ENCODE assay signal across 12 cellular contexts in genomic region chr2:36489296-36489695, GRCh38.
DNase-seq lines count a peak whose midpoint lies in the region; ATAC-seq and TF ChIP-seq lines count a peak whose summit lies in the region.
"Had no signal": no experiment of that assay in that cellular context is flagged by ENCODE, and none has a peak within 500 bp of the region (broad histone marks: within the 10 kb centered on the region; RNA-seq: fewer than 3 reads in every experiment).

No MANE protein-coding gene starts in this region.

- H3F3A ChIP-seq in PC-3 (ENCODE audit: low read length, unreplicated experiment): no peaks in the 10 kb centered on the region

- no peaks in the 10 kb centered on the region for H3K9me2 ChIP-seq in PC-3 (replicated peaks; ENCODE audit: low read length)

- no peak for TF ChIP-seq POLR2A in esophagus muscularis mucosa (IDR thresholded peaks at IDR 0.05; ENCODE audit: low read depth)

- H3K27me3 ChIP-seq in PC-3 (ENCODE audit: low read length) (no peaks in the 10 kb centered on the region), esophagus muscularis mucosa (no peaks in the 10 kb centered on the region), rectal smooth muscle tissue (ENCODE audit: control insufficient read depth, insufficient read depth, low read length) (no peaks in the 10 kb centered on the region), psoas muscle (ENCODE audit: insufficient read depth in 3 of 3, low read length in 2 of 3) (no peaks in the 10 kb centered on the region)

- H3K4me3 ChIP-seq in PC-3 (ENCODE audit: low read length): no peak overlapping the region
- H3K4me3 ChIP-seq in esophagus muscularis mucosa: no peak overlapping the region
- no peak overlapping the region for H3K4me3 ChIP-seq in rectal smooth muscle tissue (ENCODE audit: low read length)
- H3K4me3 ChIP-seq in psoas muscle: no peak overlapping the region
- H3K4me3 ChIP-seq: cardiac muscle cell, GM12878, PC-9 had no signal

- no peak overlapping the region for H3K4me2 ChIP-seq in PC-3 (ENCODE audit: low read length)
- H3K4me2 ChIP-seq: PC-9 had no signal

- H3K79me2 ChIP-seq in PC-3 (ENCODE audit: low read length): peaks cover 27% of the 10 kb centered on the region

- H3K4me1 ChIP-seq in PC-3 (ENCODE audit: insufficient read depth, low read length) (peaks cover 51% of the 10 kb centered on the region), esophagus muscularis mucosa (peaks cover 60 to 98% (median 89%) of the 10 kb centered on the region in 4 donors), rectal smooth muscle tissue (ENCODE audit: control insufficient read depth, insufficient read depth, low read length) (peaks cover 40% of the 10 kb centered on the region), psoas muscle (peaks cover 68% of the 10 kb centered on the region)

- TF ChIP-seq CTCF in PC-3 (conservative IDR thresholded peaks at IDR 0.05; ENCODE audit: low read depth, low read length) (no peak), esophagus muscularis mucosa (IDR thresholded peaks at IDR 0.05) (no peak), psoas muscle (IDR thresholded peaks at IDR 0.05) (no peak)

- H3K36me3 ChIP-seq in PC-3 (ENCODE audit: low read depth, low read length) (peaks cover 6% of the 10 kb centered on the region; the same call in 1 of the 2 replicates), esophagus muscularis mucosa (peaks cover 0 to 12% (median 4%) of the 10 kb centered on the region in 4 donors), rectal smooth muscle tissue (ENCODE audit: control insufficient read depth, insufficient read depth, low read length) (no peaks in the 10 kb centered on the region), psoas muscle (ENCODE audit: insufficient read depth in 1 of 2, low read depth in 1 of 2) (peaks cover 0 to 4% of the 10 kb centered on the region in 2 donors)
- H3K36me3 ChIP-seq: cardiac muscle cell had no signal

- ATAC-seq in PC-3 (peak; percentile 12; the same call in 1 of the 2 replicates), psoas muscle (no peak)
- ATAC-seq: GM12878, right cardiac atrium had no signal

- BruUV-seq in PC-3 (replicated peaks; lab: Mats Ljungman, UMichigan): no TSS peak

- no peak overlapping the region for H3K9ac ChIP-seq in PC-3 (ENCODE audit: low read length)
- no peak overlapping the region for H3K9ac ChIP-seq in rectal smooth muscle tissue (ENCODE audit: low read length)

- POLR2A ChIA-PET in PC-3 (lab: Charles Lee; ENCODE audit: unreplicated experiment): no interaction called here

- peak; percentile 70 for DNase-seq in AG20443 (ENCODE audit: low spot score)
- peak; percentile 43 for DNase-seq in PC-3
- DNase-seq in esophagus muscularis mucosa (ENCODE audit: extremely low spot score): no peak
- no peak for DNase-seq in HT-29 (ENCODE audit: low spot score)
- DNase-seq in psoas muscle: no peak
- DNase-seq in SIG-M5 treated with dmso at 0.1 percent for 504 hours (lab: John Stamatoyannopoulos, UW; ENCODE audit: unreplicated experiment): no peak
- no peak for DNase-seq in stimulated activated naive CD4-positive, alpha-beta T cell (lab: John Stamatoyannopoulos, UW)
- DNase-seq: right cardiac atrium had no signal

- CTCF ChIA-PET in PC-3 (lab: Charles Lee): no interaction called here

- no peaks in the 10 kb centered on the region for H4K20me1 ChIP-seq in PC-3 (ENCODE audit: low read length)

- H3K27ac ChIP-seq in PC-3 (ENCODE audit: low read length): no peak overlapping the region
- H3K27ac ChIP-seq in esophagus muscularis mucosa (replicated peaks in 1 of 4): peak overlapping the region; percentile 42 to 85 (median 69)
- H3K27ac ChIP-seq in rectal smooth muscle tissue (ENCODE audit: low read depth, low read length): peak overlapping the region; percentile 64
- no peak overlapping the region for H3K27ac ChIP-seq in psoas muscle
- H3K27ac ChIP-seq: cardiac muscle cell, PC-9 had no signal

- WGBS in esophagus muscularis mucosa: 59% methylated on average over 5 of the region's 5 CpGs
- 79 to 87% (median 84%) methylated on average over 5 of the region's 5 CpGs for WGBS in psoas muscle, 3 donors

- intact Hi-C loops in PC-3 (cut with micrococcal nuclease) (no loop called here), esophagus muscularis mucosa (cut with DNase I) (no loop called here), psoas muscle (cut with DNase I) (no loop called here)

- no peak overlapping the region for H2AFZ ChIP-seq in PC-3 (ENCODE audit: low read length)
- H2AFZ ChIP-seq: PC-9 had no signal

- H3K9me3 ChIP-seq in PC-3 (ENCODE audit: low read length) (no peaks in the 10 kb centered on the region), esophagus muscularis mucosa (no peaks in the 10 kb centered on the region), psoas muscle (no peaks in the 10 kb centered on the region)

- TF ChIP-seq EP300 in esophagus muscularis mucosa (IDR thresholded peaks at IDR 0.05): no peak

Comparison
In these comparisons a context has a peak if more than half of its experiments do, and no peak if none do; other contexts are left out.
1. DNase-seq: peak in AG20443 (single experiment) and PC-3 (single experiment); none in esophagus muscularis mucosa (single experiment), HT-29 (single experiment), psoas muscle (0 of 2), SIG-M5 treated with dmso at 0.1 percent for 504 hours (single experiment) and stimulated activated naive CD4-positive, alpha-beta T cell (0 of 6).
2. H3K27ac ChIP-seq: peak in esophagus muscularis mucosa (4 of 4) and rectal smooth muscle tissue (single experiment); none in PC-3 (single experiment) and psoas muscle (single experiment).